In genomic region chr9:27247756-27248155, GRCh38 we compare ENCODE assay signal across 8 cellular contexts. TPM values are rescaled to one million over a fixed set of nuclear protein-coding genes. Genes with fewer than 3 reads are reported as not detected.
DNase-seq lines count a peak whose midpoint lies in the region; ATAC-seq and TF ChIP-seq lines count a peak whose summit lies in the region.

No MANE protein-coding gene starts in this region.

- no peaks in the 10 kb centered on the region for H3K27me3 ChIP-seq in SU-DHL-6 (ENCODE audit: low read length)

- no peaks in the 10 kb centered on the region for H3F3A ChIP-seq in SU-DHL-6 (ENCODE audit: insufficient read depth)

- DNase-seq in NCI-H1105 treated with DMSO at 0.1 percent for 48 hours (lab: John Stamatoyannopoulos, UW) (peak; percentile 17), NCI-H1105 (lab: John Stamatoyannopoulos, UW) (no peak), HuH-7 (ENCODE audit: low spot score) (peak; percentile 14), fibroblast of villous mesenchyme (ENCODE audit: low read depth) (peak; percentile 87), putamen (ENCODE audit: low spot score) (peak; percentile 5)
- DNase-seq in NK-92 treated with Interleukin-12 subunit alpha and Interleukin-12 subunit beta, amount 100 ng/mL, for 24 hours (lab: John Stamatoyannopoulos, UW), result no peak

- no peaks in the 10 kb centered on the region for H3K79me2 ChIP-seq in SU-DHL-6 (ENCODE audit: insufficient read depth, low read length)

- no peak overlapping the region for H3K4me3 ChIP-seq in SU-DHL-6 (ENCODE audit: insufficient read depth, low read length, poor library complexity, severe bottlenecking)
- H3K4me3 ChIP-seq in fibroblast of villous mesenchyme (ENCODE audit: low read depth, low read length), result no peak overlapping the region

- H4K20me1 ChIP-seq in SU-DHL-6 (ENCODE audit: low read depth, low read length), result no peaks in the 10 kb centered on the region

- H3K27ac ChIP-seq in SU-DHL-6 (ENCODE audit: low read depth, low read length), result no peak overlapping the region

- no peak overlapping the region for H3K9ac ChIP-seq in SU-DHL-6 (ENCODE audit: low read length)

- H3K9me2 ChIP-seq in SU-DHL-6 (replicated peaks; ENCODE audit: insufficient read depth, low read length), result no peaks in the 10 kb centered on the region

- H2AFZ ChIP-seq in SU-DHL-6 (ENCODE audit: low read depth, low read length, severe bottlenecking), result no peak overlapping the region

- H3K9me3 ChIP-seq in SU-DHL-6 (ENCODE audit: insufficient read depth, low read length), result no peaks in the 10 kb centered on the region

- H3K36me3 ChIP-seq in SU-DHL-6 (ENCODE audit: low read length), result no peaks in the 10 kb centered on the region

- ATAC-seq in GM21447 (IDR thresholded peaks at IDR 0.05; ENCODE audit: unreplicated experiment), result peak; percentile 60

- TF ChIP-seq CTCF in SU-DHL-6 (IDR thresholded peaks at IDR 0.05; ENCODE audit: insufficient read depth, low read length, poor library complexity, severe bottlenecking) (peak; percentile 22), fibroblast of villous mesenchyme (IDR thresholded peaks at IDR 0.05; ENCODE audit: insufficient read depth, low read depth, low read length) (peak; percentile 81)

- no peak overlapping the region for H3K4me2 ChIP-seq in SU-DHL-6 (ENCODE audit: low read depth, low read length, poor library complexity, severe bottlenecking)

RNA-seq across cellular contexts. Expression of gene EQTN, which starts 49.2 kb away (rescaled TPM):
- total RNA-seq in fibroblast of villous mesenchyme, result not detected in 2 replicates

Comparison
In these comparisons a context has a peak if more than half of its experiments do, and no peak if none do; other contexts are left out.
1. DNase-seq: peak in NCI-H1105 treated with DMSO at 0.1 percent for 48 hours (single experiment), HuH-7 (single experiment), fibroblast of villous mesenchyme (single experiment) and putamen (single experiment); none in NCI-H1105 (single experiment) and NK-92 treated with Interleukin-12 subunit alpha and Interleukin-12 subunit beta, amount 100 ng/mL, for 24 hours (single experiment).